1 cellular context compared by ENCODE assay signal in genomic region chr4:2507259-2507658, GRCh38.
TF ChIP-seq lines count a peak whose summit lies in the region.

No MANE protein-coding gene starts in this region.

TF ChIP-seq in GM12878, 131 proteins besides CTCF, POLR2A, EP300 and RAD21:
- no peak for TF ChIP-seq ZSCAN29 (IDR thresholded peaks at IDR 0.05)
- TF ChIP-seq FOXM1 (IDR thresholded peaks at IDR 0.05; ENCODE audit: low read depth, low read length), result no peak
- peak; percentile 22; the same call in 1 of the 2 replicates for TF ChIP-seq POLR2AphosphoS5 (IDR thresholded peaks at IDR 0.05; ENCODE audit: low read length)
TF ChIP-seq in GM12878: peak in this region for 1.
